ENCODE assay signal across 24 cellular contexts in genomic region chr11:129591527-129591926, GRCh38.
"Had no signal": no experiment of that assay in that cellular context is flagged by ENCODE, and none has a peak within 500 bp of the region (broad histone marks: within the 10 kb centered on the region; RNA-seq: fewer than 3 reads in every experiment).

No MANE protein-coding gene starts in this region.

- H3K27me3 ChIP-seq: brain microvascular endothelial cell, colonic mucosa, foreskin keratinocyte, gastrocnemius medialis had no signal

- H3K4me3 ChIP-seq: colonic mucosa, gastrocnemius medialis, heart left ventricle had no signal

- H3K36me3 ChIP-seq: brain microvascular endothelial cell, colonic mucosa, gastrocnemius medialis, heart left ventricle had no signal

- DNase-seq: activated CD4-positive, alpha-beta memory T cell treated with anti-CD3 and anti-CD28 coated beads for 36 hours; activated CD4-positive, alpha-beta T cell treated with anti-CD3 and anti-CD28 coated beads for 36 hours; activated CD4-positive, alpha-beta T cell treated with anti-CD3 and anti-CD28 coated beads, Interleukin-2, amount 10 ng/mL, durations not matched to agents 24 days and 14 days; activated CD4-positive, CD25-positive, alpha-beta regulatory T cell; activated CD4-positive, CD25-positive, alpha-beta regulatory T cell treated with anti-CD3 and anti-CD28 coated beads, Interleukin-2, amount 50 U/mL, for 72 hours; activated CD8-positive, alpha-beta T cell treated with anti-CD3 and anti-CD28 coated beads, Interleukin-2, amount 10 ng/mL, durations not matched to agents 7 days and 5 days; activated effector memory CD4-positive, alpha-beta T cell treated with Interleukin-2 at 50 U/mL for 16 hours; activated gamma-delta T cell treated with Interleukin-2 at 50 U/mL for 16 hours; activated naive CD4-positive, alpha-beta T cell treated with anti-CD3 and anti-CD28 coated beads, Interleukin-2, amount 50 U/mL, for 16 hours; activated naive CD4-positive, alpha-beta T cell treated with Interleukin-2 at 50 U/mL for 16 hours; activated T-cell treated with anti-CD3 and anti-CD28 coated beads, Interleukin-2, amount 50 U/mL, for 4 hours; amniotic stem cell; anterior cingulate cortex; brain microvascular endothelial cell; caudate nucleus; cerebellar nuclear complex; colonic mucosa; effector CD8-positive, alpha-beta T cell; gastrocnemius medialis; glutamatergic neuron; heart left ventricle; T-helper 2 cell had no signal

- H3K9me3 ChIP-seq: colonic mucosa, gastrocnemius medialis, heart left ventricle had no signal

- H3K27ac ChIP-seq: brain microvascular endothelial cell, colonic mucosa, gastrocnemius medialis, heart left ventricle had no signal

- H3K4me1 ChIP-seq: colonic mucosa, gastrocnemius medialis, heart left ventricle had no signal

- ATAC-seq: activated CD4-positive, alpha-beta T cell treated with anti-CD3 and anti-CD28 coated beads for 36 hours; activated CD8-positive, alpha-beta T cell treated with anti-CD3 and anti-CD28 coated beads, Interleukin-2, amount 10 ng/mL, durations not matched to agents 7 days and 5 days; activated T-cell treated with anti-CD3 and anti-CD28 coated beads, Interleukin-2, amount 50 U/mL, for 4 hours; activated T-helper 17 cell treated with anti-CD3 and anti-CD28 coated beads, Interleukin-2, amount 50 U/mL, for 72 hours; gastrocnemius medialis; heart left ventricle had no signal
